Comparison of ENCODE assay signal across 8 cellular contexts in genomic region chrX:33434256-33435092, GRCh38.
DNase-seq lines count a peak whose midpoint lies in the region; ATAC-seq, FAIRE-seq and TF ChIP-seq lines count a peak whose summit lies in the region.

No MANE protein-coding gene starts in this region.

- H3K4me1 ChIP-seq in K562 (replicated peaks in 1 of 2; ENCODE audit: control insufficient read depth in 2 of 2, insufficient read depth in 2 of 2, low read length in 2 of 2) (no peaks in the 10 kb centered on the region), spleen (no peaks in the 10 kb centered on the region)

- no peaks in the 10 kb centered on the region for H3K4me1 Mint-ChIP-seq in T-helper 17 cell

- H3K4me3 ChIP-seq in AG04449 (ENCODE audit: low read depth, low read length) = no peak overlapping the region
- H3K4me3 ChIP-seq in K562 = no peak overlapping the region
- H3K4me3 ChIP-seq in spleen = no peak overlapping the region

- H3K79me2 ChIP-seq in K562 (ENCODE audit: control insufficient read depth, insufficient read depth, low read length) = no peaks in the 10 kb centered on the region

- no peak overlapping the region for H2AFZ ChIP-seq in K562 (ENCODE audit: low read depth, low read length)

- WGBS in K562 (ENCODE audit: insufficient coverage, low coverage, missing lambda C conversion rate) = 9% methylated on average over 10 of the region's 11 CpGs
- WGBS in spleen, 5 donors = 30 to 39% (median 34%) methylated on average over 10 to 11 of the region's 11 CpGs

- H3K9me3 ChIP-seq in K562 (replicated peaks; ENCODE audit: control insufficient read depth, insufficient read depth, low read depth, low read length) (no peaks in the 10 kb centered on the region), spleen (no peaks in the 10 kb centered on the region), T-helper 17 cell (ENCODE audit: control insufficient read depth, low read length, poor library complexity, severe bottlenecking) (no peaks in the 10 kb centered on the region)

- TF ChIP-seq EP300 in Ishikawa (IDR thresholded peaks at IDR 0.05; ENCODE audit: borderline replicate concordance) (no peak), K562 (IDR thresholded peaks at IDR 0.05; ENCODE audit: low read length) (no peak)

- no peak overlapping the region for H3K4me3 Mint-ChIP-seq in T-helper 17 cell

- DNase-seq in AG04449 (ENCODE audit: low read depth, low spot score) = no peak
- peak; percentile 25 for DNase-seq in GM13977 (ENCODE audit: low spot score)
- peak; percentile 13 for DNase-seq in RPMI7951 (ENCODE audit: low read depth)
- peak; percentile 4 to 25 (median 15) for DNase-seq in K562 (ENCODE audit: extremely low read depth in 1 of 4, low spot score in 3 of 4)
- peak; percentile 25 for DNase-seq in iPS DF 4.7 (ENCODE audit: extremely low read depth, low spot score)
- no peak for DNase-seq in spleen
- no peak for DNase-seq in T-helper 17 cell

- no peaks in the 10 kb centered on the region for H3K36me3 Mint-ChIP-seq in T-helper 17 cell (ENCODE audit: low read depth)

- no peaks in the 10 kb centered on the region for H4K20me1 ChIP-seq in K562 (replicated peaks; ENCODE audit: control insufficient read depth, insufficient read depth, low read length)

- H3K27me3 Mint-ChIP-seq in T-helper 17 cell = no peaks in the 10 kb centered on the region

- CTCF ChIA-PET in AG04449 (lab: Yijun Ruan, JAX) = interaction anchor here (2.0 kb wide), 1 partner anchor 13 kb away, joined by 4 read pairs; no protein-coding TSS in a partner anchor
- CTCF ChIA-PET in K562 (lab: Yijun Ruan, JAX; ENCODE audit: low intra/inter-chr PET ratio) = interaction anchor here (0.6 kb wide), 1 partner anchor 186 kb away, joined by 3 read pairs; no protein-coding TSS in a partner anchor

- no peak overlapping the region for H3K9ac ChIP-seq in K562 (ENCODE audit: insufficient read depth in 1 of 2, low read depth in 2 of 2, low read length in 2 of 2)

- H3K27ac Mint-ChIP-seq in T-helper 17 cell = no peak overlapping the region

- TF ChIP-seq CTCF in AG04449 (IDR thresholded peaks at IDR 0.05; ENCODE audit: insufficient read depth, low read length, missing control alignments) (peak; percentile 53), GM13977 (IDR thresholded peaks at IDR 0.05; ENCODE audit: extremely low read depth, insufficient read depth, missing control alignments) (peak; percentile 83), K562 (IDR thresholded peaks at IDR 0.05 in 2 of 3, conservative IDR thresholded peaks at IDR 0.05 in 1 of 3; ENCODE audit: insufficient read depth in 2 of 3, low read depth in 1 of 3, low read length in 3 of 3) (peak in 2 of 3 experiments; percentile 49 to 55; a peak in 4 of 6 replicates), spleen (IDR thresholded peaks at IDR 0.05 in 8 of 11, conservative IDR thresholded peaks at IDR 0.05 in 3 of 11) (peak in 9 of 11 experiments; percentile 49 to 80 (median 67))

- no peaks in the 10 kb centered on the region for H3K9me1 ChIP-seq in K562 (ENCODE audit: control insufficient read depth, insufficient read depth, low read length)

- no peak for FAIRE-seq in K562 (lab: Jason Lieb, UNC)

- H3K27ac ChIP-seq in K562 (ENCODE audit: extremely low read depth, low read depth, low read length) = no peak overlapping the region
- no peak overlapping the region for H3K27ac ChIP-seq in spleen

- H3K27me3 ChIP-seq in K562 (ENCODE audit: control insufficient read depth in 2 of 2, insufficient read depth in 2 of 2, low read length in 2 of 2) = no peaks in the 10 kb centered on the region
- H3K27me3 ChIP-seq in spleen (replicated peaks in 1 of 7) = no peaks in the 10 kb centered on the region

- intact Hi-C loops in K562 (cut with micrococcal nuclease) (loop anchor here (5.0 kb wide), 1 partner anchor 868 kb away; no protein-coding TSS in a partner anchor), spleen (cut with DNase I; ENCODE audit: low total_unique reads) (loop anchor here (10.0 kb wide), 1 partner anchor 870 kb away; no protein-coding TSS in a partner anchor)

- TF ChIP-seq RAD21 in Ishikawa (IDR thresholded peaks at IDR 0.05; ENCODE audit: low read depth) (peak; percentile 70), K562 (CRISPR knock-in tag; conservative IDR thresholded peaks at IDR 0.05 in 1 of 2, IDR thresholded peaks at IDR 0.05 in 1 of 2) (peak in 1 of 2 experiments; percentile 47; a peak in 1 of 4 replicates)

- no TSS peak for BruUV-seq in K562 (replicated peaks; lab: Mats Ljungman, UMichigan)

- no peak for TF ChIP-seq POLR2A in K562 (conservative IDR thresholded peaks at IDR 0.05)
- TF ChIP-seq POLR2A in spleen (IDR thresholded peaks at IDR 0.05) = no peak

- H3K4me2 ChIP-seq in K562 (ENCODE audit: insufficient read depth, low read length) = no peak overlapping the region

- in situ Hi-C loops in GM13977 (cut with MboI; ENCODE audit: low pct_unique_long_range_greater_than_20kb, low sequenced_read_pairs, unreplicated experiment) (loop anchor here (25.0 kb wide), 1 partner anchor 853 kb away; no protein-coding TSS in a partner anchor), K562 (cut with MboI) (no loop called here)

- no peaks in the 10 kb centered on the region for H3K36me3 ChIP-seq in K562 (ENCODE audit: control insufficient read depth, insufficient read depth, low read length)
- no peaks in the 10 kb centered on the region for H3K36me3 ChIP-seq in spleen

- ATAC-seq in K562 (no peak), T-helper 17 cell (no peak)

- POLR2A ChIA-PET in AG04449 (lab: Yijun Ruan, JAX) (no interaction called here), K562 (lab: Yijun Ruan, JAX) (no interaction called here)

TF ChIP-seq in Ishikawa, 13 proteins besides CTCF, POLR2A, EP300 and RAD21 (continues in another document):
- no peak for TF ChIP-seq CEBPB (IDR thresholded peaks at IDR 0.05)
- no peak for TF ChIP-seq TAF1 (IDR thresholded peaks at IDR 0.05; ENCODE audit: low read depth)
- no peak for TF ChIP-seq EGR1 (IDR thresholded peaks at IDR 0.05)
- no peak for TF ChIP-seq USF1 (IDR thresholded peaks at IDR 0.05)
- no peak for TF ChIP-seq FOXM1 (IDR thresholded peaks at IDR 0.05; ENCODE audit: borderline replicate concordance, low read depth)
- TF ChIP-seq TEAD4 (IDR thresholded peaks at IDR 0.05) = no peak
- no peak for TF ChIP-seq TCF12 (IDR thresholded peaks at IDR 0.05; ENCODE audit: low read depth)
- TF ChIP-seq YY1 (IDR thresholded peaks at IDR 0.05; ENCODE audit: low read depth) = no peak
- TF ChIP-seq MAX (IDR thresholded peaks at IDR 0.05) = no peak
- TF ChIP-seq NFIC (IDR thresholded peaks at IDR 0.05) = no peak

TF ChIP-seq in K562, 482 proteins besides CTCF, POLR2A, EP300 and RAD21:
- no peak for TF ChIP-seq ZNF639 (CRISPR knock-in tag; conservative IDR thresholded peaks at IDR 0.05 in 1 of 2, IDR thresholded peaks at IDR 0.05 in 1 of 2)

Comparison
In these comparisons a context has a peak if more than half of its experiments do, and no peak if none do; other contexts are left out.
1. DNase-seq: peak in GM13977 (single experiment), RPMI7951 (single experiment), K562 (4 of 4) and iPS DF 4.7 (single experiment); none in AG04449 (single experiment), spleen (single experiment) and T-helper 17 cell (0 of 3).
2. Peak in every context shown above with its lines, with median percentiles within 50 percentile points of each other: CTCF ChIP-seq.